In genomic region chr17:44916781-44917241, GRCh38 we compare ENCODE assay signal across 9 cellular contexts. TPM values are rescaled to one million over a fixed set of nuclear protein-coding genes. Genes with fewer than 3 reads are reported as not detected.
A peak's percentile ranks its signal among the peaks of the same experiment; 100 is the strongest.
DNase-seq lines count a peak whose midpoint lies in the region; ATAC-seq, FAIRE-seq and TF ChIP-seq lines count a peak whose summit lies in the region.
"Had no signal": no experiment of that assay in that cellular context is flagged by ENCODE, and none has a peak within 500 bp of the region (broad histone marks: within the 10 kb centered on the region; RNA-seq: fewer than 3 reads in every experiment).

No MANE protein-coding gene starts in this region.

- no peak overlapping the region for H3K4me3 Mint-ChIP-seq in T-helper 17 cell

- no peaks in the 10 kb centered on the region for H3K27me3 ChIP-seq in mammary epithelial cell (ENCODE audit: insufficient read depth, low read length)
- H3K27me3 ChIP-seq in keratinocyte (ENCODE audit: control insufficient read depth, extremely low read depth, insufficient read depth, low read length), result no peaks in the 10 kb centered on the region
- H3K27me3 ChIP-seq in WERI-Rb-1 (ENCODE audit: insufficient read depth, low read depth, severe bottlenecking), result no peaks in the 10 kb centered on the region

- no peaks in the 10 kb centered on the region for H3K79me2 ChIP-seq in mammary epithelial cell (ENCODE audit: insufficient read depth, low read length)
- H3K79me2 ChIP-seq in keratinocyte (ENCODE audit: control insufficient read depth, insufficient read depth, low read length), result no peaks in the 10 kb centered on the region

- TF ChIP-seq CTCF in mammary epithelial cell (conservative IDR thresholded peaks at IDR 0.05 in 1 of 2, IDR thresholded peaks at IDR 0.05 in 1 of 2; ENCODE audit: extremely low read depth in 1 of 2, insufficient read depth in 1 of 2, low read depth in 1 of 2, low read length in 2 of 2) (peak in 1 of 2 donors; percentile 11), keratinocyte (optimal IDR thresholded peaks at IDR 0.05 in 1 of 3, IDR thresholded peaks at IDR 0.05 in 1 of 3, conservative IDR thresholded peaks at IDR 0.05 in 1 of 3; ENCODE audit: extremely low read depth in 1 of 3, insufficient read depth in 2 of 3, low read length in 3 of 3) (peak in 2 of 3 experiments; percentile 8 to 10), WERI-Rb-1 (IDR thresholded peaks at IDR 0.05; ENCODE audit: low read depth, low read length) (no peak)

- BruUV-seq in mammary epithelial cell (replicated peaks; lab: Mats Ljungman, UMichigan), result no TSS peak

- H3K4me2 ChIP-seq in mammary epithelial cell (ENCODE audit: insufficient read depth, low read depth, low read length), result peak overlapping the region; percentile 43
- H3K4me2 ChIP-seq in keratinocyte (ENCODE audit: control insufficient read depth, extremely low read depth, insufficient read depth, low read depth, low read length), result peak overlapping the region; percentile 89

- peaks cover 51% of the 10 kb centered on the region for H3K27me3 Mint-ChIP-seq in T-helper 17 cell

- H3K4me3 ChIP-seq in mammary epithelial cell (replicated peaks in 1 of 3; ENCODE audit: insufficient read depth in 1 of 3, low read depth in 2 of 3, low read length in 3 of 3) (no peak overlapping the region), keratinocyte (ENCODE audit: control insufficient read depth in 2 of 3, extremely low read depth in 1 of 3, insufficient read depth in 2 of 3, low read depth in 1 of 3, low read length in 3 of 3) (no peak overlapping the region), WERI-Rb-1 (ENCODE audit: low read depth, low read length) (no peak overlapping the region)

- H4K20me1 ChIP-seq in mammary epithelial cell (ENCODE audit: insufficient read depth, low read length), result no peaks in the 10 kb centered on the region
- no peaks in the 10 kb centered on the region for H4K20me1 ChIP-seq in keratinocyte (ENCODE audit: control insufficient read depth, extremely low read depth, insufficient read depth, low read length)

- H3K27ac Mint-ChIP-seq in T-helper 17 cell, result no peak overlapping the region

- peak; percentile 37 for DNase-seq in mammary epithelial cell
- no peak for DNase-seq in keratinocyte (ENCODE audit: low read depth, low spot score)
- peak; percentile 47 for DNase-seq in superior temporal gyrus (ENCODE audit: extremely low spot score)
- no peak for DNase-seq in T-helper 17 cell
- DNase-seq in WERI-Rb-1, result no peak
- DNase-seq: NCI-H774 had no signal

- no peak for ATAC-seq in T-helper 17 cell
- no peak for ATAC-seq in GM19328 (IDR thresholded peaks at IDR 0.05; ENCODE audit: unreplicated experiment)
- ATAC-seq in GM21515 (IDR thresholded peaks at IDR 0.05; ENCODE audit: unreplicated experiment), result no peak

- no peak for TF ChIP-seq RAD21 in Ishikawa (IDR thresholded peaks at IDR 0.05; ENCODE audit: low read depth)

- in situ Hi-C loops in mammary epithelial cell (cut with MboI; ENCODE audit: low sequenced_read_pairs in 2 of 2), result no loop called here

- peaks cover 2% of the 10 kb centered on the region for H3K9me1 ChIP-seq in keratinocyte (ENCODE audit: control insufficient read depth, extremely low read depth, insufficient read depth, low read length)

- H3K36me3 ChIP-seq in mammary epithelial cell (ENCODE audit: insufficient read depth, low read length) (no peaks in the 10 kb centered on the region), keratinocyte (ENCODE audit: control insufficient read depth in 2 of 2, extremely low read depth in 1 of 2, insufficient read depth in 2 of 2, low read length in 2 of 2) (no peaks in the 10 kb centered on the region), WERI-Rb-1 (no peaks in the 10 kb centered on the region)

- peak; percentile 65 for FAIRE-seq in keratinocyte (lab: Jason Lieb, UNC)

- no peak overlapping the region for H3K27ac ChIP-seq in mammary epithelial cell (ENCODE audit: insufficient read depth, low read depth, low read length)
- H3K27ac ChIP-seq in keratinocyte (ENCODE audit: control insufficient read depth, insufficient read depth, low read length), result no peak overlapping the region
- no peak overlapping the region for H3K27ac ChIP-seq in WERI-Rb-1

- no peak overlapping the region for H3K9ac ChIP-seq in mammary epithelial cell (ENCODE audit: insufficient read depth, low read length)
- H3K9ac ChIP-seq in keratinocyte (ENCODE audit: control insufficient read depth, extremely low read depth, insufficient read depth, low read length), result no peak overlapping the region

- peaks cover 6% of the 10 kb centered on the region for H3K4me1 Mint-ChIP-seq in T-helper 17 cell

- H3K4me1 ChIP-seq in mammary epithelial cell (ENCODE audit: insufficient read depth, low read length) (peaks cover 30% of the 10 kb centered on the region), keratinocyte (ENCODE audit: control insufficient read depth, extremely low read depth, insufficient read depth, low read length) (peaks cover 29% of the 10 kb centered on the region)

- peaks cover 4% of the 10 kb centered on the region for H3K36me3 Mint-ChIP-seq in T-helper 17 cell (ENCODE audit: low read depth)

- WGBS in mammary epithelial cell (ENCODE audit: low coverage, missing lambda C conversion rate), result 0% methylated on average over 4 of the region's 10 CpGs

- dilution Hi-C loops in mammary epithelial cell (cut with HindIII; ENCODE audit: low sequenced_read_pairs) (no loop called here), keratinocyte (cut with MboI; ENCODE audit: extremely low pct_ligation_motif_present, low sequenced_read_pairs) (loop anchor here (25.0 kb wide), 1 partner anchor 95 kb away; no protein-coding TSS in a partner anchor)

- peak overlapping the region; percentile 43 for H2AFZ ChIP-seq in mammary epithelial cell (ENCODE audit: low read depth, low read length)
- peak overlapping the region; percentile 37 for H2AFZ ChIP-seq in keratinocyte (ENCODE audit: control insufficient read depth, low read length)

- CTCF ChIA-PET in mammary epithelial cell (lab: Charles Lee; ENCODE audit: low non-redundant PET), result no interaction called here

- intact Hi-C loops in mammary epithelial cell (cut with micrococcal nuclease), result no loop called here

- H3K9me3 ChIP-seq in mammary epithelial cell (replicated peaks; ENCODE audit: insufficient read depth, low read length) (no peaks in the 10 kb centered on the region), keratinocyte (ENCODE audit: control insufficient read depth, low read depth, low read length) (no peaks in the 10 kb centered on the region), T-helper 17 cell (ENCODE audit: control insufficient read depth, low read length, poor library complexity, severe bottlenecking) (no peaks in the 10 kb centered on the region), WERI-Rb-1 (ENCODE audit: severe bottlenecking) (no peaks in the 10 kb centered on the region)

- TF ChIP-seq EP300 in Ishikawa (IDR thresholded peaks at IDR 0.05; ENCODE audit: borderline replicate concordance), result peak; percentile 52; the same call in 1 of the 2 replicates

RNA-seq across cellular contexts. Expression of gene GFAP, which starts 1.5 kb away (rescaled TPM):
- total RNA-seq in mammary epithelial cell (under 1 TPM in 1 of 2 donors, not detected in 1; 0.83 TPM), T-helper 17 cell (under 1 TPM in 1 of 2 donors, not detected in 1; 0.18 TPM)
- polyA plus RNA-seq in mammary epithelial cell (not detected), keratinocyte (0.14 to 0.32 TPM in 2 of 3 replicates, not detected in the other)
- polyA minus RNA-seq in mammary epithelial cell (not detected), keratinocyte (not detected in 3 replicates)
- polyA plus RNA-seq in keratinocyte (2011; ENCODE audit: low read depth), result not detected
- 0.05 and 0.06 TPM in 2 replicates for polyA plus RNA-seq in keratinocyte (2011; cell fraction: cytosol; rRNA removed)
- polyA plus RNA-seq in keratinocyte (2011; cell fraction: nucleus; rRNA removed), result 0.05 and 0.15 TPM in 2 replicates
- polyA plus RNA-seq in keratinocyte (2012; ENCODE audit: low replicate concordance), result 0.11 and 0.35 TPM in 2 replicates
- not detected for polyA minus RNA-seq in keratinocyte (2011; cell fraction: cytosol; rRNA and poly(A)+ RNA removed)
- polyA minus RNA-seq in keratinocyte (2011; cell fraction: nucleus; rRNA and poly(A)+ RNA removed), result not detected in 2 replicates

RNA-seq across cellular contexts. Expression of gene EFTUD2, which starts 17.6 kb away (rescaled TPM):
- total RNA-seq in mammary epithelial cell (100 to 1,000 TPM in 1 of 2 donors, 10 to 100 TPM in 1; 85.4 to 106 TPM), T-helper 17 cell (100 to 1,000 TPM; 109 to 133 TPM)
- polyA plus RNA-seq in mammary epithelial cell (105 TPM), keratinocyte (91.5 to 160 TPM (median 153 TPM) in 3 replicates)
- polyA minus RNA-seq in mammary epithelial cell (485 TPM), keratinocyte (182 to 299 TPM (median 222 TPM) in 3 replicates)
- polyA plus RNA-seq in keratinocyte (2011; ENCODE audit: low read depth), result 103 TPM
- 76.2 and 96.0 TPM in 2 replicates for polyA plus RNA-seq in keratinocyte (2011; cell fraction: cytosol; rRNA removed)
- 131 and 154 TPM in 2 replicates for polyA plus RNA-seq in keratinocyte (2011; cell fraction: nucleus; rRNA removed)
- polyA plus RNA-seq in keratinocyte (2012; ENCODE audit: low replicate concordance), result 43.3 and 123 TPM in 2 replicates
- 67.1 TPM for polyA minus RNA-seq in keratinocyte (2011; cell fraction: cytosol; rRNA and poly(A)+ RNA removed)
- 105 and 174 TPM in 2 replicates for polyA minus RNA-seq in keratinocyte (2011; cell fraction: nucleus; rRNA and poly(A)+ RNA removed)

RNA-seq across cellular contexts. Expression of gene KIF18B, which starts 30.8 kb away (rescaled TPM):
- total RNA-seq in mammary epithelial cell, result 10 to 100 TPM in 1 of 2 donors, under 1 TPM in 1; under 0.01 to 25.2 TPM
- polyA plus RNA-seq in mammary epithelial cell, result 20.9 TPM
- 28.8 TPM for polyA minus RNA-seq in mammary epithelial cell
- 0.99 to 8.1 TPM (median 5.1 TPM) in 3 replicates for polyA plus RNA-seq in keratinocyte
- polyA plus RNA-seq in keratinocyte (2011; ENCODE audit: low read depth), result not detected
- polyA plus RNA-seq in keratinocyte (2011; cell fraction: cytosol; rRNA removed), result 1.2 and 1.5 TPM in 2 replicates
- 3.2 and 4.2 TPM in 2 replicates for polyA plus RNA-seq in keratinocyte (2011; cell fraction: nucleus; rRNA removed)
- polyA plus RNA-seq in keratinocyte (2012; ENCODE audit: low replicate concordance), result 6.3 TPM in 1 of 2 replicates, not detected in the other
- polyA minus RNA-seq in keratinocyte, result 0.66 to 17.6 TPM (median 6.4 TPM) in 3 replicates
- polyA minus RNA-seq in keratinocyte (2011; cell fraction: cytosol; rRNA and poly(A)+ RNA removed), result 2.7 TPM
- 1.1 and 2.2 TPM in 2 replicates for polyA minus RNA-seq in keratinocyte (2011; cell fraction: nucleus; rRNA and poly(A)+ RNA removed)
- total RNA-seq in T-helper 17 cell, result under 1 TPM in 1 of 2 donors, not detected in 1; 0.08 TPM

RNA-seq across cellular contexts. Expression of gene C1QL1, which starts 51.3 kb away (rescaled TPM):
- total RNA-seq in mammary epithelial cell (under 1 TPM in 1 of 2 donors, not detected in 1; 0.54 TPM), T-helper 17 cell (not detected)
- polyA plus RNA-seq in mammary epithelial cell (1.9 TPM), keratinocyte (0.04 to 0.15 TPM in 2 of 3 replicates, not detected in the other)
- polyA minus RNA-seq in mammary epithelial cell (not detected), keratinocyte (0.49 TPM in 1 of 3 replicates, not detected in the others)
- polyA plus RNA-seq in keratinocyte (2011; ENCODE audit: low read depth), result not detected
- not detected in 2 replicates for polyA plus RNA-seq in keratinocyte (2011; cell fraction: cytosol; rRNA removed)
- polyA plus RNA-seq in keratinocyte (2011; cell fraction: nucleus; rRNA removed), result not detected in 2 replicates
- polyA plus RNA-seq in keratinocyte (2012; ENCODE audit: low replicate concordance), result 0.25 TPM in 1 of 2 replicates, not detected in the other
- not detected for polyA minus RNA-seq in keratinocyte (2011; cell fraction: cytosol; rRNA and poly(A)+ RNA removed)
- polyA minus RNA-seq in keratinocyte (2011; cell fraction: nucleus; rRNA and poly(A)+ RNA removed), result not detected in 2 replicates

Comparison
In these comparisons a context has a peak if more than half of its experiments do, and no peak if none do; other contexts are left out.
1. DNase-seq: peak in mammary epithelial cell (single experiment) and superior temporal gyrus (single experiment); none in keratinocyte (single experiment), T-helper 17 cell (0 of 3) and WERI-Rb-1 (single experiment).